Comparison of ENCODE assay signal across 22 cellular contexts in the genomic region with DNA sequence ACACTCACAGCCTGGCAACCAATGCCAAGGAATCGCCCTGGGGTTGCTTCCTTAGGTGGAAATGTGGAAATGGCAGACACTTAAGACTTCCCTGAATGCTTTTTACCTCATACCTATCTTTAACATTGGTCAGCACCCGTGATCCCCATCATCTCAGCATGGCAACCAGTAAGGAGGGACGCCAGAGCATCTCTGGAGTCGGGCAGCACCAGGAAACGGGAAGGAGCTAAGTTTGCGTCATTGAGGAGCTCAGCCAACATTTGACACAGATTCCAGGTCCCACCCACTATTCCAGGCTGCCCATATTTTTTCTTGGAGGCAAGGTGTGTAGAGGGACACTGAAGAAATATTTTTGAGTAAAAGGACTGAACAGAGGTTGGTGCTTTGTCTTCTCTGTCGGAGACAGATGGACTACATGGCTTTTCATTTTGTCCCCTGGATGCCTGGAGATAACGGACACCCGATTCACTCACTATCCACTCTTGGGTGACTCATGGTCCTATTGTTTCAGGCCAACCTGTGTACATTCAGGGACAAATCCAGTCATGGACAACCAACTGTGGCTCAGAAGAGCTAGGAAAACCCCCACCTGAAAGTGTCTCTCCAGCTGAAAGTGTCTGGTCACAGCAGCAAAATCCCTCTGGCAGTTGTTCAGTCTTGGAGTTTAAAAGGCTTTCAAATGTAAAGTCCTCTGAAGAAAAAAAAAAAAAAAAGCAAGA.
"Had no signal": no experiment of that assay in that cellular context is flagged by ENCODE, and none has a peak within 500 bp of the region (broad histone marks: within the 10 kb centered on the region; RNA-seq: fewer than 3 reads in every experiment).

No MANE protein-coding gene starts in this region.

- H3K4me2 ChIP-seq: hepatocyte had no signal

- H3K27me3 ChIP-seq: breast epithelium, hepatocyte, neutrophil, testis, upper lobe of left lung had no signal

- H3K79me2 ChIP-seq: hepatocyte had no signal

- H3K9me3 Mint-ChIP-seq: activated naive CD4-positive, alpha-beta T cell treated with anti-CD3 and anti-CD28 coated beads, Interleukin-2, amount 10 ng/mL, durations not matched to agents 7 days and 5 days; activated naive CD8-positive, alpha-beta T cell treated with anti-CD3 and anti-CD28 coated beads, Interleukin-2, amount 50 U/mL, for 24 hours; activated T-cell treated with anti-CD3 and anti-CD28 coated beads, Interleukin-2, amount 50 U/mL, for 4 hours; natural killer cell treated with Interleukin-12 subunit alpha and Interleukin-12 subunit beta and Interleukin-15 and Interleukin-18, amount 100 ng/mL, for 72 hours; stimulated activated effector memory CD8-positive, alpha-beta T cell treated with anti-CD3 and anti-CD28 coated beads, Interleukin-12 subunit alpha, Interleukin-12 subunit beta, amount 100 ng/mL, for 72 hours had no signal

- H3K27ac ChIP-seq: breast epithelium, hepatocyte, lower lobe of right lung, neutrophil, testis, upper lobe of left lung had no signal

- H3K36me3 Mint-ChIP-seq: activated naive CD4-positive, alpha-beta T cell treated with anti-CD3 and anti-CD28 coated beads, Interleukin-2, amount 10 ng/mL, durations not matched to agents 7 days and 5 days; natural killer cell treated with Interleukin-12 subunit alpha and Interleukin-12 subunit beta and Interleukin-15 and Interleukin-18, amount 100 ng/mL, for 72 hours; stimulated activated effector memory CD8-positive, alpha-beta T cell treated with anti-CD3 and anti-CD28 coated beads, Interleukin-12 subunit alpha, Interleukin-12 subunit beta, amount 100 ng/mL, for 72 hours had no signal

- H3K4me3 Mint-ChIP-seq: activated naive CD4-positive, alpha-beta T cell treated with anti-CD3 and anti-CD28 coated beads, Interleukin-2, amount 10 ng/mL, durations not matched to agents 7 days and 5 days; activated naive CD8-positive, alpha-beta T cell treated with anti-CD3 and anti-CD28 coated beads, Interleukin-2, amount 50 U/mL, for 24 hours; activated T-cell treated with anti-CD3 and anti-CD28 coated beads, Interleukin-2, amount 50 U/mL, for 4 hours; mesothelial cell of epicardium; natural killer cell treated with Interleukin-12 subunit alpha and Interleukin-12 subunit beta and Interleukin-15 and Interleukin-18, amount 100 ng/mL, for 72 hours; stimulated activated effector memory CD8-positive, alpha-beta T cell treated with anti-CD3 and anti-CD28 coated beads, Interleukin-12 subunit alpha, Interleukin-12 subunit beta, amount 100 ng/mL, for 72 hours had no signal

- H2AFZ ChIP-seq: hepatocyte had no signal

- H3K4me3 ChIP-seq: breast epithelium, hepatocyte, lower lobe of right lung, testis, upper lobe of left lung had no signal

- H3K4me1 Mint-ChIP-seq: activated naive CD4-positive, alpha-beta T cell treated with anti-CD3 and anti-CD28 coated beads, Interleukin-2, amount 10 ng/mL, durations not matched to agents 7 days and 5 days; activated naive CD8-positive, alpha-beta T cell treated with anti-CD3 and anti-CD28 coated beads, Interleukin-2, amount 50 U/mL, for 24 hours; stimulated activated effector memory CD8-positive, alpha-beta T cell treated with anti-CD3 and anti-CD28 coated beads, Interleukin-12 subunit alpha, Interleukin-12 subunit beta, amount 100 ng/mL, for 72 hours had no signal

- H3K9me3 ChIP-seq: breast epithelium, lower lobe of right lung, neutrophil, testis, upper lobe of left lung had no signal

- H3K36me3 ChIP-seq: breast epithelium, lower lobe of right lung, neutrophil, upper lobe of left lung had no signal

- H3K27ac Mint-ChIP-seq: activated naive CD4-positive, alpha-beta T cell treated with anti-CD3 and anti-CD28 coated beads, Interleukin-2, amount 10 ng/mL, durations not matched to agents 7 days and 5 days; activated naive CD8-positive, alpha-beta T cell treated with anti-CD3 and anti-CD28 coated beads, Interleukin-2, amount 50 U/mL, for 24 hours; natural killer cell treated with Interleukin-12 subunit alpha and Interleukin-12 subunit beta and Interleukin-15 and Interleukin-18, amount 100 ng/mL, for 72 hours; stimulated activated effector memory CD8-positive, alpha-beta T cell treated with anti-CD3 and anti-CD28 coated beads, Interleukin-12 subunit alpha, Interleukin-12 subunit beta, amount 100 ng/mL, for 72 hours had no signal

- DNase-seq: activated CD4-positive, alpha-beta T cell treated with anti-CD3 and anti-CD28 coated beads, Interleukin-2, amount 50 U/mL, for 1 hour; activated CD8-positive, alpha-beta memory T cell treated with anti-CD3 and anti-CD28 coated beads, Interleukin-2, amount 50 U/mL, for 4 hours; activated naive CD4-positive, alpha-beta T cell treated with anti-CD3 and anti-CD28 coated beads, Interleukin-2, amount 10 ng/mL, durations not matched to agents 7 days and 5 days; activated naive CD8-positive, alpha-beta T cell treated with anti-CD3 and anti-CD28 coated beads, Interleukin-2, amount 50 U/mL, for 24 hours; activated T-cell treated with anti-CD3 and anti-CD28 coated beads, Interleukin-2, amount 50 U/mL, for 4 hours; anterior cingulate cortex; cerebellar nuclear complex; effector memory CD4-positive, alpha-beta T cell; islet precursor cell; lower lobe of right lung; stimulated activated CD4-positive, alpha-beta T cell treated with anti-CD3 and anti-CD28 coated beads, Interleukin-4, amount 100 ng/mL, for 24 hours; T1000; testis; upper lobe of left lung had no signal

- ATAC-seq: activated CD4-positive, CD25-positive, alpha-beta regulatory T cell treated with anti-CD3 and anti-CD28 coated beads, Interleukin-2, amount 50 U/mL, for 24 hours; activated naive CD8-positive, alpha-beta T cell treated with anti-CD3 and anti-CD28 coated beads, Interleukin-2, amount 50 U/mL, for 24 hours; activated T-cell treated with anti-CD3 and anti-CD28 coated beads, Interleukin-2, amount 50 U/mL, for 4 hours; natural killer cell treated with Interleukin-12 subunit alpha and Interleukin-12 subunit beta and Interleukin-15 and Interleukin-18, amount 100 ng/mL, for 72 hours; sciatic nerve; stimulated activated effector memory CD8-positive, alpha-beta T cell treated with anti-CD3 and anti-CD28 coated beads, Interleukin-12 subunit alpha, Interleukin-12 subunit beta, amount 100 ng/mL, for 72 hours had no signal

- H3K27me3 Mint-ChIP-seq: activated naive CD4-positive, alpha-beta T cell treated with anti-CD3 and anti-CD28 coated beads, Interleukin-2, amount 10 ng/mL, durations not matched to agents 7 days and 5 days; activated naive CD8-positive, alpha-beta T cell treated with anti-CD3 and anti-CD28 coated beads, Interleukin-2, amount 50 U/mL, for 24 hours; natural killer cell treated with Interleukin-12 subunit alpha and Interleukin-12 subunit beta and Interleukin-15 and Interleukin-18, amount 100 ng/mL, for 72 hours had no signal

- H3K4me1 ChIP-seq: breast epithelium, lower lobe of right lung, testis, upper lobe of left lung had no signal
